ENCODE assay signal across 7 cellular contexts in the genomic region with DNA sequence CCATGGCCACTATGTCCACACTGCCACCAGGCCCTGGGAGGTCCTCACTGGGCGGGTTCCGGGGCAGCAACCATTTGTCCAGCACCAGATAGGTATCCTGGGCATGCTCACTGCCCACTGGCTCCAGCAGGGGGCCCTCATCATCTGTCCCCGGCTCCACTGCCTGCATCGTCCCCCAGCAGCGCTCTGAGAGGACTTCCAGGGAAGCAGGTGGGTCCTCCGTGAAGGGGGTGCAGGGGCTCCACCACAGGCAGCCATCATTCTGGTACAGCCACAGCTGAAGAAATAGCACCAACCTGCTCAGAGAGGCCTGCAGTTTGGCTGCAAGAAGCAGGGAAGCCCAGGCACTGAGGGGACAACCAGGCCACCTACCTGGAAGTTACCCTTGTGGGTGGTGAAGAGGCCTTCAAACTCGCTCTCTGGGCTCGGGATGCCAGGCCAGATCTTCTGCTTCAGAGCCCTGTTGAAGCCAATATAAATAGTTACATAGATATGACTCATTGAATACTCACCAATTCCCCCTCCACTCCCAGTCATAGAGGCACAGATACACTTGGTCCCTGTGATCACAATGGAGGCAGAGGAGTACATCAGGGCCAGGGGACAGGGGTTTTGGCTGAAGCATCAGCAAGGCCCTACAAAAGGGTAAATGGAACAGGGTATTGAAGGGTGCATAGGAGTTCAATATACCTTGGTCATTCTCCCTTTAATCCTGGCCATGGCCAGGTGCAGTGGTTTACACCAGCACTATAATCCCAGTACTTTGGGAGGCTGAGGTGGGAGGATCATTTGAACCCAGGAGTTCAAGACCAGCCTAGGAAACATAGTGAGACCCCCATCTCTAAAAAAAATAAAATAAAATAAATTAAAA. TPM values are rescaled to one million over a fixed set of nuclear protein-coding genes. Genes with fewer than 3 reads are reported as not detected.
DNase-seq lines count a peak whose midpoint lies in the region; ATAC-seq and TF ChIP-seq lines count a peak whose summit lies in the region.

No MANE protein-coding gene starts in this region.

- ATAC-seq in DND-41 (ENCODE audit: insufficient read depth, low read depth) (no peak), GM19328 (IDR thresholded peaks at IDR 0.05; ENCODE audit: unreplicated experiment) (no peak), GM18909 (IDR thresholded peaks at IDR 0.05; ENCODE audit: poor library complexity, unreplicated experiment) (no peak)

- peak; percentile 59 for TF ChIP-seq CTCF in DND-41 (IDR thresholded peaks at IDR 0.05; ENCODE audit: borderline replicate concordance, extremely low read depth, low read length, poor library complexity, severe bottlenecking)
- peak; percentile 53 for TF ChIP-seq CTCF in fibroblast of pulmonary artery (IDR thresholded peaks at IDR 0.05; ENCODE audit: low read length, missing control alignments)

- H3K4me1 ChIP-seq in DND-41 (ENCODE audit: insufficient read depth, low read length) = peaks cover 63% of the 10 kb centered on the region

- no peaks in the 10 kb centered on the region for H3K9me3 ChIP-seq in DND-41 (ENCODE audit: insufficient read depth, low read length, severe bottlenecking)

- H3K4me3 ChIP-seq in DND-41 (ENCODE audit: low read depth in 1 of 2, low read length in 2 of 2) (no peak overlapping the region), fibroblast of pulmonary artery (replicated peaks; ENCODE audit: low read depth, low read length) (no peak overlapping the region)

- H3K27me3 ChIP-seq in DND-41 (ENCODE audit: insufficient read depth, low read length, poor library complexity) = no peaks in the 10 kb centered on the region

- no peak overlapping the region for H3K4me2 ChIP-seq in DND-41 (ENCODE audit: insufficient read depth, low read length)

- no peaks in the 10 kb centered on the region for H4K20me1 ChIP-seq in DND-41 (ENCODE audit: insufficient read depth, low read length)

- H2AFZ ChIP-seq in DND-41 (ENCODE audit: low read depth, low read length) = no peak overlapping the region

- peaks cover 30% of the 10 kb centered on the region for H3K79me2 ChIP-seq in DND-41 (ENCODE audit: insufficient read depth, low read length)

- no peak overlapping the region for H3K27ac ChIP-seq in DND-41 (ENCODE audit: low read length)

- H3K36me3 ChIP-seq in DND-41 (ENCODE audit: insufficient read depth, low read length) = peaks cover 19% of the 10 kb centered on the region

- DNase-seq in DND-41 = peak; percentile 38
- peak; percentile 45 for DNase-seq in HT-29 (ENCODE audit: low spot score)
- DNase-seq in UCSD-AML1 (lab: John Stamatoyannopoulos, UW; ENCODE audit: unreplicated experiment) = peak; percentile 55
- peak; percentile 66 for DNase-seq in fibroblast of pulmonary artery (ENCODE audit: low read depth)
- DNase-seq in renal cortical epithelial cell (ENCODE audit: low read depth) = peak; percentile 78

- H3K9ac ChIP-seq in DND-41 (ENCODE audit: low read depth, low read length) = no peak overlapping the region

RNA-seq across cellular contexts. Expression of a gene that starts 4.1 kb away (rescaled TPM):
- 3.9 and 5.4 TPM in 2 replicates for total RNA-seq in HT-29 (2014; rRNA removed; shearing (Covaris generic))
- total RNA-seq in renal cortical epithelial cell = 0.70 and 1.0 TPM in 2 replicates

RNA-seq across cellular contexts. Expression of a gene that starts 5.6 kb away (rescaled TPM):
- total RNA-seq in HT-29 (2014; rRNA removed; shearing (Covaris generic)) = 3.7 and 3.8 TPM in 2 replicates
- 3.3 and 6.8 TPM in 2 replicates for total RNA-seq in renal cortical epithelial cell

RNA-seq across cellular contexts. Expression of a gene that starts 23.3 kb away (rescaled TPM):
- total RNA-seq in HT-29 (2014; rRNA removed; shearing (Covaris generic)) = 1.7 and 3.6 TPM in 2 replicates
- 3.3 and 14.5 TPM in 2 replicates for total RNA-seq in renal cortical epithelial cell

RNA-seq across cellular contexts. Expression of a gene that starts 32.2 kb away (rescaled TPM):
- total RNA-seq in HT-29 (2014; rRNA removed; shearing (Covaris generic)) = 3.5 and 9.2 TPM in 2 replicates
- 2.3 and 6.8 TPM in 2 replicates for total RNA-seq in renal cortical epithelial cell

RNA-seq across cellular contexts. Expression of a gene that starts 32.5 kb away (rescaled TPM):
- 81.5 and 97.3 TPM in 2 replicates for total RNA-seq in HT-29 (2014; rRNA removed; shearing (Covaris generic))
- total RNA-seq in renal cortical epithelial cell = 203 and 241 TPM in 2 replicates
